In genomic region chr3:134754768-134755559, GRCh38 we compare ENCODE assay signal across 9 cellular contexts. TPM values are rescaled to one million over a fixed set of nuclear protein-coding genes. Genes with fewer than 3 reads are reported as not detected.
DNase-seq lines count a peak whose midpoint lies in the region; ATAC-seq and TF ChIP-seq lines count a peak whose summit lies in the region.
"Had no signal": no experiment of that assay in that cellular context is flagged by ENCODE, and none has a peak within 500 bp of the region (broad histone marks: within the 10 kb centered on the region; RNA-seq: fewer than 3 reads in every experiment).

No MANE protein-coding gene starts in this region.

- H3K4me3 ChIP-seq in neuronal stem cell (ENCODE audit: low read length in 2 of 2), result no peak overlapping the region
- H3K4me3 ChIP-seq in CD4-positive, alpha-beta memory T cell (ENCODE audit: low read length in 2 of 2), result no peak overlapping the region
- H3K4me3 ChIP-seq: SK-N-MC had no signal

- H3K27me3 Mint-ChIP-seq in CD14-positive monocyte (ENCODE audit: low read depth in 3 of 3) (peaks cover 0 to 2% (median 1%) of the 10 kb centered on the region in 3 donors), endothelial cell (ENCODE audit: unreplicated experiment) (peaks cover 2% of the 10 kb centered on the region)
- peaks cover 6 to 8% of the 10 kb centered on the region in 2 donors for H3K27me3 Mint-ChIP-seq in CD4-positive, alpha-beta memory T cell

- H2AFZ ChIP-seq in neuronal stem cell (ENCODE audit: low read length), result no peak overlapping the region

- POLR2A ChIA-PET in CD4-positive, alpha-beta memory T cell (lab: Charles Lee; ENCODE audit: partially characterized antibody), result no interaction called here

- no peaks in the 10 kb centered on the region for H3K4me1 Mint-ChIP-seq in CD14-positive monocyte
- H3K4me1 Mint-ChIP-seq in endothelial cell (ENCODE audit: unreplicated experiment), result no peaks in the 10 kb centered on the region
- no peaks in the 10 kb centered on the region for H3K4me1 Mint-ChIP-seq in CD4-positive, alpha-beta memory T cell

- H3K9me3 ChIP-seq in neuronal stem cell (replicated peaks in 1 of 2; ENCODE audit: control insufficient read depth in 2 of 2, insufficient read depth in 1 of 2, low read depth in 1 of 2, low read length in 2 of 2), result no peaks in the 10 kb centered on the region
- no peaks in the 10 kb centered on the region for H3K9me3 ChIP-seq in CD4-positive, alpha-beta memory T cell (ENCODE audit: control insufficient read depth in 1 of 2, low read length in 2 of 2)

- intact Hi-C loops in CD14-positive monocyte (cut with micrococcal nuclease), result no loop called here
- intact Hi-C loops in CD4-positive, alpha-beta memory T cell (cut with micrococcal nuclease), result no loop called here

- H3K4ac ChIP-seq in neuronal stem cell (ENCODE audit: low read length), result no peak overlapping the region

- no peak overlapping the region for H2BK5ac ChIP-seq in neuronal stem cell (ENCODE audit: low read length)

- no peak overlapping the region for H3K27ac ChIP-seq in neuronal stem cell (replicated peaks; ENCODE audit: low read length)
- no peak overlapping the region for H3K27ac ChIP-seq in CD4-positive, alpha-beta memory T cell (ENCODE audit: low read depth, low read length)
- H3K27ac ChIP-seq: SK-N-MC had no signal

- H3K4me1 ChIP-seq in neuronal stem cell (ENCODE audit: control insufficient read depth in 2 of 2, insufficient read depth in 1 of 2, low read depth in 1 of 2, low read length in 2 of 2), result no peaks in the 10 kb centered on the region
- H3K4me1 ChIP-seq in CD4-positive, alpha-beta memory T cell (ENCODE audit: insufficient read depth, low read length), result no peaks in the 10 kb centered on the region

- H2BK120ac ChIP-seq in neuronal stem cell (ENCODE audit: low read depth, low read length), result no peak overlapping the region

- no peak overlapping the region for H2BK15ac ChIP-seq in neuronal stem cell (ENCODE audit: low read length)

- no peak overlapping the region for H3K27ac Mint-ChIP-seq in CD14-positive monocyte
- H3K27ac Mint-ChIP-seq in endothelial cell (ENCODE audit: unreplicated experiment), result no peak overlapping the region
- H3K27ac Mint-ChIP-seq in CD4-positive, alpha-beta memory T cell, result no peak overlapping the region

- H3K36me3 Mint-ChIP-seq in CD14-positive monocyte (no peaks in the 10 kb centered on the region), endothelial cell (ENCODE audit: low read depth, unreplicated experiment) (no peaks in the 10 kb centered on the region)
- no peaks in the 10 kb centered on the region for H3K36me3 Mint-ChIP-seq in CD4-positive, alpha-beta memory T cell

- H3K23ac ChIP-seq in neuronal stem cell (ENCODE audit: low read depth, low read length, poor library complexity), result no peak overlapping the region

- H4K91ac ChIP-seq in neuronal stem cell (ENCODE audit: low read depth, low read length, poor library complexity), result no peak overlapping the region

- H3K14ac ChIP-seq in neuronal stem cell (ENCODE audit: low read length), result peak overlapping the region; percentile 7

- H3K4me2 ChIP-seq in neuronal stem cell (ENCODE audit: insufficient read depth, low read length, poor library complexity, severe bottlenecking), result no peak overlapping the region

- DNase-seq in CD14-positive monocyte (ENCODE audit: low spot score), result no peak
- peak; percentile 36 for DNase-seq in RKO (ENCODE audit: low spot score)
- DNase-seq in endothelial cell (ENCODE audit: low spot score), result peak; percentile 80
- DNase-seq in neuronal stem cell (ENCODE audit: low spot score), result peak; percentile 31
- no peak for DNase-seq in CD4-positive, alpha-beta memory T cell

- H3K4me3 Mint-ChIP-seq in CD14-positive monocyte (peak overlapping the region in 1 of 2 donors; percentile 4), endothelial cell (ENCODE audit: unreplicated experiment) (no peak overlapping the region)
- H3K4me3 Mint-ChIP-seq in CD4-positive, alpha-beta memory T cell, result no peak overlapping the region

- H4K8ac ChIP-seq in neuronal stem cell (ENCODE audit: low read depth, low read length), result no peak overlapping the region

- H2AK5ac ChIP-seq in neuronal stem cell (ENCODE audit: low read depth, low read length), result no peak overlapping the region

- WGBS in neuronal stem cell (ENCODE audit: extremely low coverage in 2 of 2, insufficient read length in 2 of 2, insufficient replicate concordance in 1 of 2), 2 donors, result no CpG with 5 or more reads among the region's 4 CpGs

- no peak overlapping the region for H3K18ac ChIP-seq in neuronal stem cell (ENCODE audit: low read length)

- CTCF ChIA-PET in CD4-positive, alpha-beta memory T cell (lab: Charles Lee; ENCODE audit: partially characterized antibody), result interaction anchor here (1.2 kb wide), 2 partner anchors 14 to 41 kb away, joined by 3 read pairs; no protein-coding TSS in a partner anchor

- ATAC-seq in GM18511 (IDR thresholded peaks at IDR 0.05; ENCODE audit: unreplicated experiment) (peak; percentile 86), HG03108 (IDR thresholded peaks at IDR 0.05; ENCODE audit: unreplicated experiment) (peak; percentile 59), GM21447 (IDR thresholded peaks at IDR 0.05; ENCODE audit: unreplicated experiment) (no peak)

- H3K9me3 Mint-ChIP-seq in CD14-positive monocyte (peaks cover 0 to 2% (median 0%) of the 10 kb centered on the region in 7 donors), endothelial cell (ENCODE audit: unreplicated experiment) (no peaks in the 10 kb centered on the region)
- H3K9me3 Mint-ChIP-seq in CD4-positive, alpha-beta memory T cell, result no peaks in the 10 kb centered on the region

- H3K36me3 ChIP-seq in neuronal stem cell (replicated peaks in 1 of 2; ENCODE audit: control insufficient read depth in 2 of 2, insufficient read depth in 2 of 2, low read length in 2 of 2), result no peaks in the 10 kb centered on the region
- no peaks in the 10 kb centered on the region for H3K36me3 ChIP-seq in CD4-positive, alpha-beta memory T cell (ENCODE audit: insufficient read depth, low read length)

- H3K9ac ChIP-seq in neuronal stem cell (ENCODE audit: low read depth, low read length, poor library complexity), result no peak overlapping the region

- H2BK12ac ChIP-seq in neuronal stem cell (ENCODE audit: low read length), result no peak overlapping the region

- TF ChIP-seq CTCF in CD14-positive monocyte (IDR thresholded peaks at IDR 0.05) (peak; percentile 71), endothelial cell (IDR thresholded peaks at IDR 0.05; ENCODE audit: unreplicated experiment) (peak; percentile 63)

- H3K79me1 ChIP-seq in neuronal stem cell (ENCODE audit: low read depth, low read length), result no peaks in the 10 kb centered on the region

- H3K27me3 ChIP-seq in neuronal stem cell (ENCODE audit: control insufficient read depth in 3 of 3, insufficient read depth in 3 of 3, low read depth in 1 of 3, low read length in 3 of 3), result peaks cover 0 to 4% (median 0%) of the 10 kb centered on the region in 3 experiments
- H3K27me3 ChIP-seq in CD4-positive, alpha-beta memory T cell (ENCODE audit: insufficient read depth, low read length), result no peaks in the 10 kb centered on the region

RNA-seq across cellular contexts. Expression of gene EPHB1, which starts 40.1 kb away (rescaled TPM):
- polyA plus RNA-seq in CD14-positive monocyte, result under 1 TPM; 0.06 to 0.55 TPM
- total RNA-seq in endothelial cell (ENCODE audit: unreplicated experiment), result 5.7 TPM
- 8.8 TPM for polyA plus RNA-seq in neuronal stem cell (2013, experiment 1 of 2)
- 9.0 TPM for polyA plus RNA-seq in neuronal stem cell (2013, experiment 2 of 2)
- under 1 TPM in 1 of 2 experiments, not detected in 1; 0.69 TPM for total RNA-seq in CD4-positive, alpha-beta memory T cell
- under 1 TPM; 0.30 to 0.43 TPM for polyA plus RNA-seq in CD4-positive, alpha-beta memory T cell

Comparison
In these comparisons a context has a peak if more than half of its experiments do, and no peak if none do; other contexts are left out.
1. DNase-seq: peak in RKO (single experiment), endothelial cell (single experiment) and neuronal stem cell (single experiment); none in CD14-positive monocyte (single experiment) and CD4-positive, alpha-beta memory T cell (0 of 5).